ENCODE assay signal across 8 cellular contexts in genomic region chr19:50333737-50334617, GRCh38. TPM values are rescaled to one million over a fixed set of nuclear protein-coding genes. Genes with fewer than 3 reads are reported as not detected.
DNase-seq lines count a peak whose midpoint lies in the region; ATAC-seq and TF ChIP-seq lines count a peak whose summit lies in the region.

No MANE protein-coding gene starts in this region.

- H4K8ac ChIP-seq in IMR-90 (ENCODE audit: low read depth in 2 of 2, low read length in 2 of 2), result peak overlapping the region; percentile 37 to 89; a peak in 3 of 4 replicates

- no peak overlapping the region for H3K9ac ChIP-seq in IMR-90 (ENCODE audit: low read depth, low read length)

- DNase-seq in DMS153 (lab: John Stamatoyannopoulos, UW) (peak; percentile 85), IMR-90 (no peak), left lobe of liver (ENCODE audit: low spot score) (peak; percentile 88), G401 (ENCODE audit: low spot score) (no peak)
- DNase-seq in central memory CD8-positive, alpha-beta T cell (ENCODE audit: low spot score in 2 of 2), result peak in 1 of 2 donors; percentile 79
- DNase-seq in stimulated activated CD4-positive, alpha-beta T cell treated with anti-CD3 and anti-CD28 coated beads, Interleukin-4, amount 100 ng/mL, for 24 hours, result peak; percentile 82

- peaks cover 76% of the 10 kb centered on the region for H3K27me3 Mint-ChIP-seq in central memory CD8-positive, alpha-beta T cell

- H2BK15ac ChIP-seq in IMR-90 (ENCODE audit: low read depth, low read length), result no peak overlapping the region

- POLR2A ChIA-PET in IMR-90 (lab: Charles Lee; ENCODE audit: unreplicated experiment), result no interaction called here

- peaks cover 7% of the 10 kb centered on the region for H3K9me3 Mint-ChIP-seq in central memory CD8-positive, alpha-beta T cell

- WGBS in IMR-90 (ENCODE audit: extremely low coverage in 2 of 2, insufficient read length in 1 of 2), 2 experiments, result 4% methylated on average over 22 of the region's 54 CpGs; no CpG with 5 or more reads in 1 of the 2 experiments

- no peak for TF ChIP-seq RAD21 in IMR-90 (IDR thresholded peaks at IDR 0.05; ENCODE audit: low read length)

- no TSS peak for BruUV-seq in IMR-90 (replicated peaks; lab: Mats Ljungman, UMichigan)

- peak overlapping the region; percentile 97 for H3K4me2 ChIP-seq in IMR-90 (ENCODE audit: low read depth, low read length)

- no peaks in the 10 kb centered on the region; the same call in 1 of the 2 replicates for H3K9me1 ChIP-seq in IMR-90 (ENCODE audit: insufficient read depth, low read length)

- H4K91ac ChIP-seq in IMR-90 (ENCODE audit: insufficient read depth, low read depth, low read length), result no peak overlapping the region

- H3K14ac ChIP-seq in IMR-90 (replicated peaks; ENCODE audit: low read depth, low read length), result no peak overlapping the region

- no peak overlapping the region for H2BK5ac ChIP-seq in IMR-90 (ENCODE audit: low read depth, low read length, poor library complexity, severe bottlenecking)

- H3K4me1 ChIP-seq in IMR-90 (ENCODE audit: control insufficient read depth, insufficient read depth, low read length), result no peaks in the 10 kb centered on the region

- 0 out of 2 replicates have a peak overlapping the region, but pooled peaks have one; percentile 58 for H3K4ac ChIP-seq in IMR-90 (ENCODE audit: low read depth, low read length)

- H4K5ac ChIP-seq in IMR-90 (ENCODE audit: low read depth, low read length), result peak overlapping the region; percentile 84

- H2AFZ ChIP-seq in IMR-90 (replicated peaks; ENCODE audit: low read length, poor library complexity), result peak overlapping the region; percentile 94

- H3K56ac ChIP-seq in IMR-90 (ENCODE audit: extremely low read depth, insufficient read depth, low read length), result no peak overlapping the region

- no peak overlapping the region for H2BK120ac ChIP-seq in IMR-90 (ENCODE audit: low read depth, low read length)

- TF ChIP-seq POLR2A in IMR-90 (IDR thresholded peaks at IDR 0.05; ENCODE audit: low read depth, low read length), result no peak

- in situ Hi-C loops in IMR-90 (cut with MboI; ENCODE audit: low sequenced_read_pairs) (no loop called here), G401 (cut with HindIII; ENCODE audit: low sequenced_read_pairs) (no loop called here)

- peaks cover 35% of the 10 kb centered on the region for H3K36me3 Mint-ChIP-seq in central memory CD8-positive, alpha-beta T cell (ENCODE audit: insufficient read depth)

- H3K36me3 ChIP-seq in IMR-90 (ENCODE audit: control insufficient read depth, insufficient read depth, low read length), result no peaks in the 10 kb centered on the region

- no peak overlapping the region for H3K23ac ChIP-seq in IMR-90 (ENCODE audit: low read depth, low read length)

- no peak for TF ChIP-seq CTCF in IMR-90 (conservative IDR thresholded peaks at IDR 0.05; ENCODE audit: low read depth, low read length)
- TF ChIP-seq CTCF in WI38 (IDR thresholded peaks at IDR 0.05; ENCODE audit: low read depth, low read length), result no peak

- CTCF ChIA-PET in IMR-90 (lab: Yijun Ruan, JAX), result no interaction called here

- H3K9me3 ChIP-seq in IMR-90 (ENCODE audit: control insufficient read depth, insufficient read depth, low read length), result peaks cover 9% of the 10 kb centered on the region

- no peaks in the 10 kb centered on the region for H3K79me1 ChIP-seq in IMR-90 (ENCODE audit: low read depth in 1 of 2, low read length in 2 of 2)

- dilution Hi-C loops in IMR-90 (cut with HindIII; ENCODE audit: low sequenced_read_pairs, unreplicated experiment), result no loop called here

- ATAC-seq in GM21447 (IDR thresholded peaks at IDR 0.05; ENCODE audit: unreplicated experiment) (peak; percentile 17), IMR-90 (ENCODE audit: low read depth) (peak; percentile 36), left lobe of liver (peak; percentile 24)
- peak; percentile 17 for ATAC-seq in central memory CD8-positive, alpha-beta T cell (replicated peaks; ENCODE audit: extremely low read depth, poor library complexity, severe bottlenecking)

- peaks cover 53% of the 10 kb centered on the region for H3K4me1 Mint-ChIP-seq in central memory CD8-positive, alpha-beta T cell

- peak overlapping the region; percentile 84 for H3K4me3 Mint-ChIP-seq in central memory CD8-positive, alpha-beta T cell

- no peak overlapping the region for H2BK20ac ChIP-seq in IMR-90 (ENCODE audit: low read depth, low read length)

- H3K4me3 ChIP-seq in IMR-90 (ENCODE audit: insufficient read depth, low read depth, low read length), result peak overlapping the region; percentile 71
- peak overlapping the region; percentile 6; the same call in 1 of the 2 replicates for H3K4me3 ChIP-seq in WI38 (ENCODE audit: low read depth, low read length)

- H3K18ac ChIP-seq in IMR-90 (ENCODE audit: low read depth, low read length), result peak overlapping the region; percentile 51; the same call in 1 of the 2 replicates

- H3K27me3 ChIP-seq in IMR-90 (ENCODE audit: control insufficient read depth, insufficient read depth, low read length), result peaks cover 30% of the 10 kb centered on the region

- intact Hi-C loops in IMR-90 (cut with micrococcal nuclease), result no loop called here

- no peaks in the 10 kb centered on the region for H4K20me1 ChIP-seq in IMR-90 (ENCODE audit: insufficient read depth, low read length)

- H3K27ac Mint-ChIP-seq in central memory CD8-positive, alpha-beta T cell (ENCODE audit: low read depth), result peak overlapping the region; percentile 91

- H2AK9ac ChIP-seq in IMR-90 (replicated peaks; ENCODE audit: low read depth, low read length, poor library complexity), result no peak overlapping the region

- no peak overlapping the region for H2AK5ac ChIP-seq in IMR-90 (ENCODE audit: low read depth, low read length)

- no peak overlapping the region for H3K27ac ChIP-seq in IMR-90 (ENCODE audit: insufficient read depth, low read length)

TF ChIP-seq in IMR-90, 13 proteins besides CTCF, POLR2A, EP300 and RAD21:
- TF ChIP-seq USF2 (IDR thresholded peaks at IDR 0.05; ENCODE audit: low read depth, low read length), result 0 out of 2 replicates have a peak, but pooled peaks have one; percentile 5
- TF ChIP-seq FOS (IDR thresholded peaks at IDR 0.05; ENCODE audit: low read depth, low read length), result no peak
TF ChIP-seq in IMR-90: peak in this region for 1.

RNA-seq across cellular contexts. Expression of gene KCNC3, which starts 4.8 kb away (rescaled TPM):
- not detected in 2 replicates for total RNA-seq in IMR-90 (2012; rRNA removed)
- polyA plus RNA-seq in IMR-90 (2012; rRNA removed), result 0.07 and 0.13 TPM in 2 replicates
- polyA plus RNA-seq in IMR-90 (2012; cell fraction: cytosol; rRNA removed), result 0.06 and 0.10 TPM in 2 replicates
- polyA plus RNA-seq in IMR-90 (2012; cell fraction: nucleus; rRNA removed; ENCODE audit: low replicate concordance), result 0.41 and 0.46 TPM in 2 replicates
- total RNA-seq in left lobe of liver, result 4.0 TPM
- 3.4 and 4.3 TPM in 2 replicates for total RNA-seq in G401 (2014; rRNA removed; shearing (Covaris generic))

RNA-seq across cellular contexts. Expression of gene NAPSA, which starts 31.5 kb away (rescaled TPM):
- total RNA-seq in IMR-90 (2012; rRNA removed), result not detected in 2 replicates
- polyA plus RNA-seq in IMR-90 (2012; rRNA removed), result 0.24 and 0.39 TPM in 2 replicates
- polyA plus RNA-seq in IMR-90 (2012; cell fraction: cytosol; rRNA removed), result 0.15 and 0.39 TPM in 2 replicates
- 2.5 and 2.7 TPM in 2 replicates for polyA plus RNA-seq in IMR-90 (2012; cell fraction: nucleus; rRNA removed; ENCODE audit: low replicate concordance)
- 3.3 TPM for total RNA-seq in left lobe of liver
- 0.24 TPM in 1 of 2 replicates, not detected in the other for total RNA-seq in G401 (2014; rRNA removed; shearing (Covaris generic))

RNA-seq across cellular contexts. Expression of gene NR1H2, which starts 42.3 kb away (rescaled TPM):
- total RNA-seq in IMR-90 (2012; rRNA removed) (34.7 and 37.8 TPM in 2 replicates), left lobe of liver (32.2 TPM)
- polyA plus RNA-seq in IMR-90 (2012; rRNA removed), result 48.4 and 51.5 TPM in 2 replicates
- polyA plus RNA-seq in IMR-90 (2012; cell fraction: cytosol; rRNA removed), result 26.9 and 67.7 TPM in 2 replicates
- polyA plus RNA-seq in IMR-90 (2012; cell fraction: nucleus; rRNA removed; ENCODE audit: low replicate concordance), result 79.8 and 151 TPM in 2 replicates
- 33.0 and 41.4 TPM in 2 replicates for total RNA-seq in G401 (2014; rRNA removed; shearing (Covaris generic))

RNA-seq across cellular contexts. Expression of gene POLD1, which starts 50.2 kb away (rescaled TPM):
- total RNA-seq in IMR-90 (2012; rRNA removed) (13.1 and 13.8 TPM in 2 replicates), left lobe of liver (8.2 TPM)
- 28.9 and 40.2 TPM in 2 replicates for polyA plus RNA-seq in IMR-90 (2012; rRNA removed)
- polyA plus RNA-seq in IMR-90 (2012; cell fraction: cytosol; rRNA removed), result 15.6 and 24.5 TPM in 2 replicates
- 76.5 and 228 TPM in 2 replicates for polyA plus RNA-seq in IMR-90 (2012; cell fraction: nucleus; rRNA removed; ENCODE audit: low replicate concordance)
- 151 and 176 TPM in 2 replicates for total RNA-seq in G401 (2014; rRNA removed; shearing (Covaris generic))

Comparison
In these comparisons a context has a peak if more than half of its experiments do, and no peak if none do; other contexts are left out.
1. DNase-seq: peak in DMS153 (single experiment), left lobe of liver (single experiment) and stimulated activated CD4-positive, alpha-beta T cell treated with anti-CD3 and anti-CD28 coated beads, Interleukin-4, amount 100 ng/mL, for 24 hours (single experiment); none in IMR-90 (single experiment) and G401 (single experiment).
2. Peak in every context shown above with its lines, with median percentiles within 50 percentile points of each other: ATAC-seq.